In genomic region chr1:226082959-226083302, GRCh38 we compare ENCODE assay signal across 8 cellular contexts. TPM values are rescaled to one million over a fixed set of nuclear protein-coding genes. Genes with fewer than 3 reads are reported as not detected.
DNase-seq lines count a peak whose midpoint lies in the region; ATAC-seq and TF ChIP-seq lines count a peak whose summit lies in the region.

No MANE protein-coding gene starts in this region.

- H3K36me3 ChIP-seq in left lung (no peaks in the 10 kb centered on the region), testis (ENCODE audit: low read depth, missing control alignments) (no peaks in the 10 kb centered on the region)

- no peaks in the 10 kb centered on the region for H3K27me3 Mint-ChIP-seq in chondrocyte (ENCODE audit: low read depth)

- TF ChIP-seq POLR2A in testis (IDR thresholded peaks at IDR 0.05): no peak

- no peaks in the 10 kb centered on the region for H3K36me3 Mint-ChIP-seq in chondrocyte (ENCODE audit: low read depth)

- TF ChIP-seq CTCF in chondrocyte (IDR thresholded peaks at IDR 0.05) (no peak), left lung (IDR thresholded peaks at IDR 0.05) (no peak), testis (IDR thresholded peaks at IDR 0.05) (no peak)

- 0 to 1% methylated on average over 2 to 23 of the region's 23 CpGs for WGBS in testis, 2 donors

- H3K4me3 ChIP-seq in left lung (peak overlapping the region; percentile 71 to 79), testis (peak overlapping the region; percentile 65 to 83)

- H3K9me3 ChIP-seq in left lung: no peaks in the 10 kb centered on the region
- H3K9me3 ChIP-seq in testis: no peaks in the 10 kb centered on the region

- intact Hi-C loops in left lung (cut with DNase I) (no loop called here), testis (cut with DNase I; ENCODE audit: low total_unique reads) (no loop called here)

- peak overlapping the region; percentile 93 for H3K4me3 Mint-ChIP-seq in chondrocyte (ENCODE audit: unreplicated experiment)

- H3K27ac ChIP-seq in left lung: peak overlapping the region; percentile 62 to 72
- peak overlapping the region; percentile 71 to 78 for H3K27ac ChIP-seq in testis

- H3K4me1 Mint-ChIP-seq in chondrocyte (ENCODE audit: low read depth): peaks cover 6% of the 10 kb centered on the region

- ATAC-seq in HG02840 (IDR thresholded peaks at IDR 0.05; ENCODE audit: low FRiP score, unreplicated experiment) (peak; percentile 6), left lung (peak; percentile 82)

- peak; percentile 32 for DNase-seq in activated T-cell treated with anti-CD3 and anti-CD28 coated beads, Interleukin-2, amount 50 U/mL, for 1 hour
- DNase-seq in activated T-cell treated with anti-CD3 and anti-CD28 coated beads for 4 hours: no peak
- DNase-seq in OCI-M1 (lab: John Stamatoyannopoulos, UW): peak; percentile 64
- DNase-seq in chondrocyte (ENCODE audit: low spot score): peak; percentile 94
- DNase-seq in left lung: peak; percentile 65 to 94
- peak; percentile 79 for DNase-seq in testis
- DNase-seq in 8988T: no peak

- H3K4me1 ChIP-seq in left lung (peaks cover 4 to 15% of the 10 kb centered on the region in 2 donors), testis (peaks cover 5% of the 10 kb centered on the region)

- peak overlapping the region; percentile 95 for H3K27ac Mint-ChIP-seq in chondrocyte (ENCODE audit: unreplicated experiment)

- H3K27me3 ChIP-seq in left lung (peaks cover 0 to 6% of the 10 kb centered on the region in 2 donors), testis (no peaks in the 10 kb centered on the region)

- H3K9me3 Mint-ChIP-seq in chondrocyte (ENCODE audit: low read depth): no peaks in the 10 kb centered on the region

RNA-seq across cellular contexts. Expression of gene H3-3A, which starts 20.4 kb away (rescaled TPM):
- total RNA-seq in chondrocyte (307 to 328 TPM (median 315 TPM) in 3 replicates), left lung (100 to 1,000 TPM; 444 to 608 TPM), testis (100 to 1,000 TPM; 272 to 367 TPM)
- 439 TPM for polyA plus RNA-seq in testis (ENCODE audit: insufficient read depth, low read depth, low replicate concordance)

Comparison
In these comparisons a context has a peak if more than half of its experiments do, and no peak if none do; other contexts are left out.
1. DNase-seq: peak in activated T-cell treated with anti-CD3 and anti-CD28 coated beads, Interleukin-2, amount 50 U/mL, for 1 hour (single experiment), OCI-M1 (single experiment), chondrocyte (single experiment), left lung (2 of 2) and testis (single experiment); none in activated T-cell treated with anti-CD3 and anti-CD28 coated beads for 4 hours (single experiment) and 8988T (single experiment).